10 cellular contexts compared by ENCODE assay signal in the genomic region with DNA sequence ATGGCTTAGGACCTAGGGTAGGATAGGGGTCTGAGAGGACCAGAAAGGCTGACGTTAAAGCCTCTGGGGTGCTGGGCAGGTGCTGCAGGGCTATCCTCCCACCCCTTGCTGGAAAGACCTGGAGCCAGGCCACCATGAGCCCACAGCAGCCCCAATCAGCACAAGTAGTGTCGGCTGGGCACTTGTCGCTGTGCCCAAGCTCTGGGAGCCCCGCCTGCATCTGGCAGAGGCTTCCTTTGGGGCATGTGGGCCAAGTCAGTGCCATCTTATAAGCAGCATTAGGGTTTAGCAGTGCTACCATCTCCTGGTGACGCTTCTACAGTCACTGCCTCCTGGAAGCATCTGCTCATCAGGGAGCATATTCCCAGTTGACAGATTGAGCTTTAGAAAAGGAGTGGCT.
"Had no signal": no experiment of that assay in that cellular context is flagged by ENCODE, and none has a peak within 500 bp of the region (broad histone marks: within the 10 kb centered on the region; RNA-seq: fewer than 3 reads in every experiment).

No MANE protein-coding gene starts in this region.

- DNase-seq: activated CD4-positive, alpha-beta T cell treated with anti-CD3 and anti-CD28 coated beads, Interleukin-2, amount 50 U/mL, for 1 hour; activated CD4-positive, CD25-positive, alpha-beta regulatory T cell; activated naive CD4-positive, alpha-beta T cell treated with anti-CD3 and anti-CD28 coated beads, Interleukin-2, amount 10 ng/mL, durations not matched to agents 7 days and 5 days; erythroblast; left cardiac atrium; stimulated activated CD4-positive, alpha-beta T cell treated with anti-CD3 and anti-CD28 coated beads, Interleukin-2, amount 100 ng/mL, for 48 hours; stimulated activated naive CD8-positive, alpha-beta T cell treated with anti-CD3 and anti-CD28 coated beads, Interleukin-15, Interleukin-2, amounts not matched to agents 100 U/mL and 50 U/mL, for 24 hours; T-helper 2 cell had no signal

- H3K27ac ChIP-seq: cardiac muscle cell, suprapubic skin had no signal

- ATAC-seq: stimulated activated naive CD8-positive, alpha-beta T cell treated with anti-CD3 and anti-CD28 coated beads, Interleukin-15, Interleukin-2, amounts not matched to agents 100 U/mL and 50 U/mL, for 24 hours had no signal
